ENCODE assay signal across 12 cellular contexts in genomic region chr2:147223119-147223518, GRCh38.
DNase-seq lines count a peak whose midpoint lies in the region; ATAC-seq lines count a peak whose summit lies in the region.
"Had no signal": no experiment of that assay in that cellular context is flagged by ENCODE, and none has a peak within 500 bp of the region (broad histone marks: within the 10 kb centered on the region; RNA-seq: fewer than 3 reads in every experiment).

No MANE protein-coding gene starts in this region.

- no peak overlapping the region for H2BK12ac ChIP-seq in mesenchymal stem cell (ENCODE audit: low read length in 2 of 2)

- peak in 2 of 3 experiments; percentile 1 to 60 for DNase-seq in NCI-H1417 (lab: John Stamatoyannopoulos, UW)
- DNase-seq in NCI-H1417 treated with DMSO at 0.1 percent for 48 hours (lab: John Stamatoyannopoulos, UW), result no peak
- no peak for DNase-seq in mesenchymal stem cell
- no peak for DNase-seq in amniotic stem cell (lab: John Stamatoyannopoulos, UW)
- no peak for DNase-seq in A172 (ENCODE audit: low spot score)
- DNase-seq: CD8-positive, alpha-beta memory T cell; tibial artery had no signal

- H3K4me1 ChIP-seq in mesenchymal stem cell (ENCODE audit: control insufficient read depth, insufficient read depth, low read depth, low read length), result no peaks in the 10 kb centered on the region
- H3K4me1 ChIP-seq: tibial artery had no signal

- no peaks in the 10 kb centered on the region for H3K4me1 Mint-ChIP-seq in activated T-helper 17 cell treated with anti-CD3 and anti-CD28 coated beads, Interleukin-2, amount 50 U/mL, for 72 hours
- H3K4me1 Mint-ChIP-seq: CD8-positive, alpha-beta memory T cell had no signal

- H2BK120ac ChIP-seq in mesenchymal stem cell (ENCODE audit: low read depth, low read length), result no peak overlapping the region

- no peak overlapping the region for H3K23ac ChIP-seq in mesenchymal stem cell (ENCODE audit: low read length in 2 of 2)

- H3K4me2 ChIP-seq in mesenchymal stem cell (ENCODE audit: low read length, poor library complexity, severe bottlenecking), result no peak overlapping the region

- no peak overlapping the region for H3K9ac ChIP-seq in mesenchymal stem cell (ENCODE audit: low read length)

- no peaks in the 10 kb centered on the region for H3K79me1 ChIP-seq in mesenchymal stem cell (replicated peaks; ENCODE audit: low read length, poor library complexity, severe bottlenecking)

- H3K27ac Mint-ChIP-seq in activated T-helper 17 cell treated with anti-CD3 and anti-CD28 coated beads, Interleukin-2, amount 50 U/mL, for 72 hours, result no peak overlapping the region
- H3K27ac Mint-ChIP-seq: activated naive CD4-positive, alpha-beta T cell treated with anti-CD3 and anti-CD28 coated beads, Interleukin-2, amount 50 U/mL, for 72 hours; CD8-positive, alpha-beta memory T cell had no signal

- H2AFZ ChIP-seq in mesenchymal stem cell (ENCODE audit: low read depth, low read length), result no peak overlapping the region

- no peak overlapping the region for H2BK15ac ChIP-seq in mesenchymal stem cell (ENCODE audit: low read depth, poor library complexity, severe bottlenecking)

- H3K9me3 Mint-ChIP-seq in activated T-helper 17 cell treated with anti-CD3 and anti-CD28 coated beads, Interleukin-2, amount 50 U/mL, for 72 hours, result peaks cover 16% of the 10 kb centered on the region

- no peaks in the 10 kb centered on the region for H3K27me3 ChIP-seq in mesenchymal stem cell (ENCODE audit: control insufficient read depth in 1 of 2, insufficient read depth in 1 of 2, low read length in 2 of 2)
- H3K27me3 ChIP-seq: tibial artery had no signal

- H3K36me3 ChIP-seq in mesenchymal stem cell (ENCODE audit: control insufficient read depth in 1 of 2, insufficient read depth in 2 of 2, low read depth in 1 of 2, low read length in 2 of 2), result no peaks in the 10 kb centered on the region
- H3K36me3 ChIP-seq: tibial artery had no signal

- H4K91ac ChIP-seq in mesenchymal stem cell (ENCODE audit: low read length), result no peak overlapping the region

- no peak overlapping the region for H2BK5ac ChIP-seq in mesenchymal stem cell (ENCODE audit: low read depth, low read length, poor library complexity, severe bottlenecking)

- H3K4me3 ChIP-seq in mesenchymal stem cell (ENCODE audit: insufficient read depth in 1 of 2, low read depth in 1 of 2, low read length in 2 of 2), result no peak overlapping the region
- H3K4me3 ChIP-seq: tibial artery had no signal

- H3K27ac ChIP-seq in mesenchymal stem cell (ENCODE audit: low read length, poor library complexity, severe bottlenecking), result no peak overlapping the region
- H3K27ac ChIP-seq: tibial artery had no signal

- H3K14ac ChIP-seq in mesenchymal stem cell (ENCODE audit: low read length in 2 of 2), result no peak overlapping the region

- H3K27me3 Mint-ChIP-seq in activated T-helper 17 cell treated with anti-CD3 and anti-CD28 coated beads, Interleukin-2, amount 50 U/mL, for 72 hours, result no peaks in the 10 kb centered on the region
- H3K27me3 Mint-ChIP-seq: CD8-positive, alpha-beta memory T cell had no signal

- no peak overlapping the region for H4K8ac ChIP-seq in mesenchymal stem cell (ENCODE audit: low read length)

- peaks cover 8% of the 10 kb centered on the region for H3K9me3 ChIP-seq in mesenchymal stem cell (ENCODE audit: control insufficient read depth, low read length)
- H3K9me3 ChIP-seq: tibial artery had no signal

- H3K18ac ChIP-seq in mesenchymal stem cell (ENCODE audit: low read depth in 1 of 2, low read length in 2 of 2), result no peak overlapping the region

- H3K36me3 Mint-ChIP-seq in activated T-helper 17 cell treated with anti-CD3 and anti-CD28 coated beads, Interleukin-2, amount 50 U/mL, for 72 hours (ENCODE audit: low read depth), result no peaks in the 10 kb centered on the region
- H3K36me3 Mint-ChIP-seq: CD8-positive, alpha-beta memory T cell had no signal

- no peak overlapping the region for H2AK5ac ChIP-seq in mesenchymal stem cell (ENCODE audit: low read length, severe bottlenecking)

- no peak overlapping the region for H3K4ac ChIP-seq in mesenchymal stem cell (ENCODE audit: low read depth in 1 of 2, low read length in 2 of 2)

- peak; percentile 65 for ATAC-seq in GM21367 (IDR thresholded peaks at IDR 0.05; ENCODE audit: unreplicated experiment)
- ATAC-seq in HG02981 (IDR thresholded peaks at IDR 0.05; ENCODE audit: unreplicated experiment), result peak; percentile 73
- peak; percentile 80 for ATAC-seq in activated T-helper 17 cell treated with anti-CD3 and anti-CD28 coated beads, Interleukin-2, amount 50 U/mL, for 72 hours (replicated peaks)
- ATAC-seq: esophagus mucosa had no signal

- no peak overlapping the region for H3K4me3 Mint-ChIP-seq in activated T-helper 17 cell treated with anti-CD3 and anti-CD28 coated beads, Interleukin-2, amount 50 U/mL, for 72 hours
- H3K4me3 Mint-ChIP-seq: CD8-positive, alpha-beta memory T cell had no signal

Comparison
In these comparisons a context has a peak if more than half of its experiments do, and no peak if none do; other contexts are left out.
1. DNase-seq: peak in NCI-H1417 (2 of 3); none in NCI-H1417 treated with DMSO at 0.1 percent for 48 hours (single experiment), mesenchymal stem cell (single experiment), amniotic stem cell (single experiment) and A172 (single experiment).
2. Peak in every context shown above with its lines, with median percentiles within 50 percentile points of each other: ATAC-seq.